ENCODE assay signal across 1 cellular context in the genomic region with DNA sequence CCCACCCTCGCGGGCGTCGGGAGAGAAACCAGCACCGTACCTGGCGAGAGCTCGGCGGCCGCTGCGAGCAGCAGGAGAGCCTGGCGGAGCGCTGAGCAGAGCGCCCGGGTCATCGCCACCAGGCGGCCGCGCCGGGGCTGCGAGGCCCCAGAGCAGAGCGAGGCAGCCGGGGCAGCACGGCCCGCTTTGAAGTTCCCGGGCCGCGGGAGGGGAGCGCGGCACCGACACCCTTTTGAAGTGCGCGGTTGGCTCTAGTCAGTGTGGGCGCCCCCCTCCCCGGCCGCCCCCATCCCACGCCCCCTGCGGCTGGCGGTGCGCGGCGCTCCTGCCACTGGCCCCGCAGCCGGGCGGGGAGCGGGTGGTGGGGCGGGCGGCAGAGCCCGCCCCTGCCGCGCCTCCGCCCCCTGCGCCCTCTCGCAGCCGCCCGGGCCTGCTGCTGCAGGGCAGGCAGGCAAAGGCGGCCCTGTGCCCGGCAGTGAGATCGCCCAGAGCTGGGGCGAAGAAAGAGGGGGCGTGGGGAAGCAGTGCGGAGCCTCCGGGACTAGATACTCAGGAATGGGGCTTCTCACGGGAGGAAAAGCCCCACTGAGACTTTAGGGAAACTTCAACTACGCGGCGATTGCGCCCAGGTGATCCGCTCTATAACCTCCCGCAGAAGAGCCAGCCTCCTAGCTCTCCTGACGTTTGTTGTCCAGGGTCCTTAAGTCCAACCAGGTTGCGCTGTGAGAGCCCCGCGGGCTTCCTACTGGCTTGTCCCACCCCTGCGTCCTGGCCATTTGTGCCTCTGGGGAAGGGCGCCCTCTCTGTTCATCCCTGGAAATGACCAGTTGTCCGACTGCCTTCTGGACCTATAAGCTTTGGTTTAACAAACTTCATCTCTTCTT.
TF ChIP-seq lines count a peak whose summit lies in the region.

A gene (minus strand): TSS at position 333 of the 884 bp plus-strand sequence. CDS start 220 bp downstream, at position 113.

TF ChIP-seq in K562, 482 proteins besides CTCF, POLR2A, EP300 and RAD21 (continued from another document):
- TF ChIP-seq, protein P1, sequence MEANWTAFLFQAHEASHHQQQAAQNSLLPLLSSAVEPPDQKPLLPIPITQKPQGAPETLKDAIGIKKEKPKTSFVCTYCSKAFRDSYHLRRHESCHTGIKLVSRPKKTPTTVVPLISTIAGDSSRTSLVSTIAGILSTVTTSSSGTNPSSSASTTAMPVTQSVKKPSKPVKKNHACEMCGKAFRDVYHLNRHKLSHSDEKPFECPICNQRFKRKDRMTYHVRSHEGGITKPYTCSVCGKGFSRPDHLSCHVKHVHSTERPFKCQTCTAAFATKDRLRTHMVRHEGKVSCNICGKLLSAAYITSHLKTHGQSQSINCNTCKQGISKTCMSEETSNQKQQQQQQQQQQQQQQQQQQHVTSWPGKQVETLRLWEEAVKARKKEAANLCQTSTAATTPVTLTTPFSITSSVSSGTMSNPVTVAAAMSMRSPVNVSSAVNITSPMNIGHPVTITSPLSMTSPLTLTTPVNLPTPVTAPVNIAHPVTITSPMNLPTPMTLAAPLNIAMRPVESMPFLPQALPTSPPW (CRISPR knock-in tag; IDR thresholded peaks at IDR 0.05) = peak; percentile 68
- TF ChIP-seq CHD1 (IDR thresholded peaks at IDR 0.05; ENCODE audit: low read length) (peak; percentile 40), PHB2 (IDR thresholded peaks at IDR 0.05; ENCODE audit: low read depth) (no peak), SP1 (CRISPR knock-in tag; IDR thresholded peaks at IDR 0.05) (peak; percentile 35; the same call in 1 of the 2 replicates), MAZ (CRISPR knock-in tag; conservative IDR thresholded peaks at IDR 0.05 in 1 of 2, IDR thresholded peaks at IDR 0.05 in 1 of 2) (peak in 1 of 2 experiments; percentile 11; a peak in 1 of 4 replicates), CHD4 (IDR thresholded peaks at IDR 0.05; ENCODE audit: insufficient read depth, insufficient replicate concordance, low read depth, low read length, poor library complexity, severe bottlenecking) (peak; percentile 25), THRAP3 (IDR thresholded peaks at IDR 0.05; ENCODE audit: borderline replicate concordance) (no peak)
- TF ChIP-seq, protein P2, sequence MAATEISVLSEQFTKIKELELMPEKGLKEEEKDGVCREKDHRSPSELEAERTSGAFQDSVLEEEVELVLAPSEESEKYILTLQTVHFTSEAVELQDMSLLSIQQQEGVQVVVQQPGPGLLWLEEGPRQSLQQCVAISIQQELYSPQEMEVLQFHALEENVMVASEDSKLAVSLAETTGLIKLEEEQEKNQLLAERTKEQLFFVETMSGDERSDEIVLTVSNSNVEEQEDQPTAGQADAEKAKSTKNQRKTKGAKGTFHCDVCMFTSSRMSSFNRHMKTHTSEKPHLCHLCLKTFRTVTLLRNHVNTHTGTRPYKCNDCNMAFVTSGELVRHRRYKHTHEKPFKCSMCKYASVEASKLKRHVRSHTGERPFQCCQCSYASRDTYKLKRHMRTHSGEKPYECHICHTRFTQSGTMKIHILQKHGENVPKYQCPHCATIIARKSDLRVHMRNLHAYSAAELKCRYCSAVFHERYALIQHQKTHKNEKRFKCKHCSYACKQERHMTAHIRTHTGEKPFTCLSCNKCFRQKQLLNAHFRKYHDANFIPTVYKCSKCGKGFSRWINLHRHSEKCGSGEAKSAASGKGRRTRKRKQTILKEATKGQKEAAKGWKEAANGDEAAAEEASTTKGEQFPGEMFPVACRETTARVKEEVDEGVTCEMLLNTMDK (IDR thresholded peaks at IDR 0.05; ENCODE audit: borderline replicate concordance, insufficient read depth, low read depth, low read length, poor library complexity, severe bottlenecking) = peak; percentile 46
- TF ChIP-seq, protein P3, sequence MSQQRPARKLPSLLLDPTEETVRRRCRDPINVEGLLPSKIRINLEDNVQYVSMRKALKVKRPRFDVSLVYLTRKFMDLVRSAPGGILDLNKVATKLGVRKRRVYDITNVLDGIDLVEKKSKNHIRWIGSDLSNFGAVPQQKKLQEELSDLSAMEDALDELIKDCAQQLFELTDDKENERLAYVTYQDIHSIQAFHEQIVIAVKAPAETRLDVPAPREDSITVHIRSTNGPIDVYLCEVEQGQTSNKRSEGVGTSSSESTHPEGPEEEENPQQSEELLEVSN (IDR thresholded peaks at IDR 0.05; ENCODE audit: borderline replicate concordance in 1 of 2, extremely low read depth in 1 of 2, insufficient read depth in 1 of 2, insufficient read length in 1 of 2, low read depth in 1 of 2, low read length in 1 of 2, poor library complexity in 1 of 2, severe bottlenecking in 1 of 2) = peak in 1 of 2 experiments; percentile 54
- TF ChIP-seq, protein P4, sequence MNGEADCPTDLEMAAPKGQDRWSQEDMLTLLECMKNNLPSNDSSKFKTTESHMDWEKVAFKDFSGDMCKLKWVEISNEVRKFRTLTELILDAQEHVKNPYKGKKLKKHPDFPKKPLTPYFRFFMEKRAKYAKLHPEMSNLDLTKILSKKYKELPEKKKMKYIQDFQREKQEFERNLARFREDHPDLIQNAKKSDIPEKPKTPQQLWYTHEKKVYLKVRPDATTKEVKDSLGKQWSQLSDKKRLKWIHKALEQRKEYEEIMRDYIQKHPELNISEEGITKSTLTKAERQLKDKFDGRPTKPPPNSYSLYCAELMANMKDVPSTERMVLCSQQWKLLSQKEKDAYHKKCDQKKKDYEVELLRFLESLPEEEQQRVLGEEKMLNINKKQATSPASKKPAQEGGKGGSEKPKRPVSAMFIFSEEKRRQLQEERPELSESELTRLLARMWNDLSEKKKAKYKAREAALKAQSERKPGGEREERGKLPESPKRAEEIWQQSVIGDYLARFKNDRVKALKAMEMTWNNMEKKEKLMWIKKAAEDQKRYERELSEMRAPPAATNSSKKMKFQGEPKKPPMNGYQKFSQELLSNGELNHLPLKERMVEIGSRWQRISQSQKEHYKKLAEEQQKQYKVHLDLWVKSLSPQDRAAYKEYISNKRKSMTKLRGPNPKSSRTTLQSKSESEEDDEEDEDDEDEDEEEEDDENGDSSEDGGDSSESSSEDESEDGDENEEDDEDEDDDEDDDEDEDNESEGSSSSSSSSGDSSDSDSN (IDR thresholded peaks at IDR 0.05; ENCODE audit: borderline replicate concordance in 1 of 2, low read depth in 2 of 2, low read length in 2 of 2) = peak; percentile 82 to 84; a peak in 3 of 4 replicates
